ENCODE assay signal across 8 cellular contexts in the genomic region with DNA sequence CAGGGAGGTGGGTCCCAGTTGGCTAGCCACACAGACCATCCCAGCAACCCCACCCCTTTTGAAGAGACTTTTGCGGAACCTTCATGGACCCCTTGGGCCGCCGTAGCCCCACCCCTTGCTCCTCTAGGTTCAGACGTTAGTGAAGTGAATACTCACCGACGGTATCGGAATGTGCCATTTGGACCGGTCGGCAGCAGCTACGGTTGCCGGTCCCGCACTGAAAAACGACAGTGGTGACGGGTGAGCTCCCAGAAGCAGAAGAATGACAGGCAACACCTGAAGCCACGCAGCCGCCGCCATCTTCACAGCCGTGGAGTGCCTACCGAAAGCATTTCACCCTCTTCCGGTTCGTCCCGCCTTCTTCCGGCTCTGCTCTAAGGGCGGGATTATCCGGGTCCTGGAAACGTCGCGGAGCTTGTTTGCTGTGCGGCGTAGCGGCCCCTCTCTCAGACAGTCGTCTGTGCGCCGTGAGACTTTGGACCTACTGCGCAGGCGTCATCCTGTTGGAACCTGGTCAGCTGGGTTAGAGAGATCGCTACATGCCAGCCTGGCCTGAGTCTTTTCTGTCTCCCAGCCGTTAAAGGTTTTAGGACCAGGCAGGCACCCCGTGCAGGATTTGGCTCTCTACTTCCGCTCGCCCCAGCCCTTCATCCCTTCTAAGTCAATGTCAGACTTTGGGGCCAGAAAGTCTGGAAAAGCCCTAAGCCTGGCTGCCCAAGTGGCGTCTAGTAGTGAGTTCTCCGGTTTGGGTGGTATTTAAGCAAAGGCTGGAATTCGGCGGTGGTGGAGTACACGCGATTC. TPM values are rescaled to one million over a fixed set of nuclear protein-coding genes. Genes with fewer than 3 reads are reported as not detected.
A peak's percentile ranks its signal among the peaks of the same experiment; 100 is the strongest.
DNase-seq lines count a peak whose midpoint lies in the region; ATAC-seq and TF ChIP-seq lines count a peak whose summit lies in the region.

A gene with protein sequence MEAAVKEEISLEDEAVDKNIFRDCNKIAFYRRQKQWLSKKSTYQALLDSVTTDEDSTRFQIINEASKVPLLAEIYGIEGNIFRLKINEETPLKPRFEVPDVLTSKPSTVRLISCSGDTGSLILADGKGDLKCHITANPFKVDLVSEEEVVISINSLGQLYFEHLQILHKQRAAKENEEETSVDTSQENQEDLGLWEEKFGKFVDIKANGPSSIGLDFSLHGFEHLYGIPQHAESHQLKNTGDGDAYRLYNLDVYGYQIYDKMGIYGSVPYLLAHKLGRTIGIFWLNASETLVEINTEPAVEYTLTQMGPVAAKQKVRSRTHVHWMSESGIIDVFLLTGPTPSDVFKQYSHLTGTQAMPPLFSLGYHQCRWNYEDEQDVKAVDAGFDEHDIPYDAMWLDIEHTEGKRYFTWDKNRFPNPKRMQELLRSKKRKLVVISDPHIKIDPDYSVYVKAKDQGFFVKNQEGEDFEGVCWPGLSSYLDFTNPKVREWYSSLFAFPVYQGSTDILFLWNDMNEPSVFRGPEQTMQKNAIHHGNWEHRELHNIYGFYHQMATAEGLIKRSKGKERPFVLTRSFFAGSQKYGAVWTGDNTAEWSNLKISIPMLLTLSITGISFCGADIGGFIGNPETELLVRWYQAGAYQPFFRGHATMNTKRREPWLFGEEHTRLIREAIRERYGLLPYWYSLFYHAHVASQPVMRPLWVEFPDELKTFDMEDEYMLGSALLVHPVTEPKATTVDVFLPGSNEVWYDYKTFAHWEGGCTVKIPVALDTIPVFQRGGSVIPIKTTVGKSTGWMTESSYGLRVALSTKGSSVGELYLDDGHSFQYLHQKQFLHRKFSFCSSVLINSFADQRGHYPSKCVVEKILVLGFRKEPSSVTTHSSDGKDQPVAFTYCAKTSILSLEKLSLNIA (N-terminal part only) (plus strand): TSS at position 103 of the 801 bp plus-strand sequence. CDS start 1,281 bp downstream, outside the sequence.
A gene with protein sequence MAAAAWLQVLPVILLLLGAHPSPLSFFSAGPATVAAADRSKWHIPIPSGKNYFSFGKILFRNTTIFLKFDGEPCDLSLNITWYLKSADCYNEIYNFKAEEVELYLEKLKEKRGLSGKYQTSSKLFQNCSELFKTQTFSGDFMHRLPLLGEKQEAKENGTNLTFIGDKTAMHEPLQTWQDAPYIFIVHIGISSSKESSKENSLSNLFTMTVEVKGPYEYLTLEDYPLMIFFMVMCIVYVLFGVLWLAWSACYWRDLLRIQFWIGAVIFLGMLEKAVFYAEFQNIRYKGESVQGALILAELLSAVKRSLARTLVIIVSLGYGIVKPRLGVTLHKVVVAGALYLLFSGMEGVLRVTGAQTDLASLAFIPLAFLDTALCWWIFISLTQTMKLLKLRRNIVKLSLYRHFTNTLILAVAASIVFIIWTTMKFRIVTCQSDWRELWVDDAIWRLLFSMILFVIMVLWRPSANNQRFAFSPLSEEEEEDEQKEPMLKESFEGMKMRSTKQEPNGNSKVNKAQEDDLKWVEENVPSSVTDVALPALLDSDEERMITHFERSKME (minus strand): TSS at position 335 of the 801 bp plus-strand sequence. CDS start 35 bp downstream, at position 300.

- H3K9me3 Mint-ChIP-seq in endothelial cell (ENCODE audit: unreplicated experiment) (no peaks in the 10 kb centered on the region), mesothelial cell of epicardium (no peaks in the 10 kb centered on the region)

- peak within 1 kb of the TSS; percentile 93 for H3K9ac ChIP-seq in OCI-LY3 (ENCODE audit: low read length)

- no peaks in the 10 kb centered on the region; the same call in 1 of the 2 replicates for H4K20me1 ChIP-seq in OCI-LY3 (ENCODE audit: insufficient read depth, low read length)

- peak within 1 kb of the TSS; percentile 81 for H3K4me2 ChIP-seq in OCI-LY3 (ENCODE audit: low read length)

- H3K27ac Mint-ChIP-seq in endothelial cell (ENCODE audit: unreplicated experiment): peak within 1 kb of the TSS; percentile 99
- peak within 1 kb of the TSS; percentile 100 for H3K27ac Mint-ChIP-seq in mesothelial cell of epicardium

- no peaks in the 10 kb centered on the region for H3K27me3 ChIP-seq in OCI-LY3 (ENCODE audit: low read depth, low read length)

- H3K27me3 Mint-ChIP-seq in endothelial cell (ENCODE audit: unreplicated experiment) (peaks cover 3% of the 10 kb centered on the region), mesothelial cell of epicardium (ENCODE audit: low read depth) (no peaks in the 10 kb centered on the region)

- TF ChIP-seq CTCF in OCI-LY3 (IDR thresholded peaks at IDR 0.05; ENCODE audit: low read depth, low read length) (no peak), endothelial cell (IDR thresholded peaks at IDR 0.05; ENCODE audit: unreplicated experiment) (no peak), mesothelial cell of epicardium (IDR thresholded peaks at IDR 0.05; ENCODE audit: unreplicated experiment) (no peak)

- peaks cover 67% of the 10 kb centered on the region for H3K79me2 ChIP-seq in OCI-LY3 (ENCODE audit: low read length)

- H3K4me1 ChIP-seq in OCI-LY3 (ENCODE audit: low read length): peaks cover 24% of the 10 kb centered on the region

- no peaks in the 10 kb centered on the region for H3K9me3 ChIP-seq in OCI-LY3 (ENCODE audit: insufficient read depth, low read length)

- ATAC-seq in GM21515 (IDR thresholded peaks at IDR 0.05; ENCODE audit: unreplicated experiment): peak; percentile 84

- peak within 1 kb of the TSS; percentile 90 for H3K4me3 ChIP-seq in OCI-LY3 (ENCODE audit: low read length)

- H3K4me1 Mint-ChIP-seq in endothelial cell (ENCODE audit: unreplicated experiment) (peaks cover 30% of the 10 kb centered on the region), mesothelial cell of epicardium (peaks cover 44% of the 10 kb centered on the region)

- H3K36me3 Mint-ChIP-seq in endothelial cell (ENCODE audit: low read depth, unreplicated experiment) (peaks cover 10% of the 10 kb centered on the region), mesothelial cell of epicardium (peaks cover 1% of the 10 kb centered on the region)

- H3K27ac ChIP-seq in OCI-LY3 (ENCODE audit: low read length): peak within 1 kb of the TSS; percentile 90

- peak; percentile 93 for DNase-seq in D341Med (ENCODE audit: low spot score)
- peak; percentile 75 for DNase-seq in HuH-7 (ENCODE audit: low spot score)
- peak; percentile 94 for DNase-seq in activated CD8-positive, alpha-beta memory T cell treated with anti-CD3 and anti-CD28 coated beads, Interleukin-2, amount 50 U/mL, for 48 hours
- peak; percentile 93 for DNase-seq in endothelial cell (ENCODE audit: low spot score)
- peak; percentile 89 to 93 for DNase-seq in mesothelial cell of epicardium (ENCODE audit: low spot score in 2 of 2, unreplicated experiment in 2 of 2)
- DNase-seq in stimulated activated CD8-positive, alpha-beta memory T cell treated with anti-CD3 and anti-CD28 coated beads, Interleukin-15, amount 100 ng/mL, for 48 hours (ENCODE audit: low read depth in 2 of 2): peak; percentile 93 to 95

- H2AFZ ChIP-seq in OCI-LY3 (ENCODE audit: low read depth, low read length): peak within 1 kb of the TSS; percentile 80

- peaks cover 9% of the 10 kb centered on the region for H3K36me3 ChIP-seq in OCI-LY3 (replicated peaks; ENCODE audit: low read depth, low read length)

- H3K4me3 Mint-ChIP-seq in endothelial cell (ENCODE audit: unreplicated experiment): peak within 1 kb of the TSS; percentile 99
- peak within 1 kb of the TSS; percentile 99 for H3K4me3 Mint-ChIP-seq in mesothelial cell of epicardium

RNA-seq across cellular contexts. Expression of the first gene that starts in this region (rescaled TPM):
- 18.7 TPM for total RNA-seq in endothelial cell (ENCODE audit: unreplicated experiment)
- total RNA-seq in mesothelial cell of epicardium: 39.7 to 42.7 TPM (median 42.0 TPM) in 3 replicates

RNA-seq across cellular contexts. Expression of the second gene that starts in this region (rescaled TPM):
- total RNA-seq in endothelial cell (ENCODE audit: unreplicated experiment): 29.1 TPM
- total RNA-seq in mesothelial cell of epicardium: 55.9 to 56.1 TPM (median 56.1 TPM) in 3 replicates

Comparison
In these comparisons a context has a peak if more than half of its experiments do, and no peak if none do; other contexts are left out.
1. Peak in every context shown above with its lines: DNase-seq, ATAC-seq, H3K4me3 ChIP-seq and H3K27ac ChIP-seq.